ENCODE assay signal across 14 cellular contexts in the genomic region with DNA sequence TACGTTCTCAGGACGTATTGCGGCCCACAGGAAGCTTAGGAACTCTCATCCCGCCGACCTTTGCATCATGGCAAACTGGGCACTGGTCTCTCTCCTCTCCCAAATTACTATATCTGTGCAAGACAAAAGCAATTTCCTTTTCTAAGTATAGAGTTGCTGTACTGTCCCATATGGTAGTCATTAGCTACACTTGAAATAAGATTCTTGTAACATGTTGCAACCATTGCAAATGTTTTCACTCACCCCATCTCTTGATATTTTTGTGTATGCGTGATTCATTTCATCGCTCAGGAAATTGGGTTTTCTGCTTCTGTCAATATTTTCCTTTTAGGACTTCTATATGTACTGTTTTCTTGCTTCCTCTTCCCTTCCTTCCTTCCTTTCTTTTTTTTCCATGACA.
"Had no signal": no experiment of that assay in that cellular context is flagged by ENCODE, and none has a peak within 500 bp of the region (broad histone marks: within the 10 kb centered on the region; RNA-seq: fewer than 3 reads in every experiment).

No MANE protein-coding gene starts in this region.

- H3K27ac ChIP-seq: neutrophil, right atrium auricular region, tibial nerve, vagina had no signal

- H3K27me3 ChIP-seq: right atrium auricular region, tibial nerve, vagina had no signal

- H3K9me3 ChIP-seq: mucosa of descending colon, neutrophil, right atrium auricular region, tibial nerve, vagina had no signal

- H3K36me3 ChIP-seq: neutrophil, right atrium auricular region, tibial nerve, vagina had no signal

- DNase-seq: activated B cell treated with CpG ODN at 0.5 μM for 24 hours; activated CD4-positive, alpha-beta T cell treated with anti-CD3 and anti-CD28 coated beads, Interleukin-2, amount 10 ng/mL, durations not matched to agents 24 days and 14 days; effector CD4-positive, alpha-beta T cell; foreskin melanocyte; head of caudate nucleus; mucosa of descending colon; naive thymus-derived CD8-positive, alpha-beta T cell; small intestine had no signal

- H3K4me3 ChIP-seq: mucosa of descending colon, right atrium auricular region, tibial nerve, vagina had no signal

- H3K4me1 ChIP-seq: right atrium auricular region, tibial nerve, vagina had no signal

- ATAC-seq: activated naive CD4-positive, alpha-beta T cell treated with anti-CD3 and anti-CD28 coated beads, Interleukin-2, amount 50 U/mL, for 72 hours; mucosa of descending colon; naive thymus-derived CD8-positive, alpha-beta T cell; stimulated activated effector memory CD8-positive, alpha-beta T cell treated with anti-CD3 and anti-CD28 coated beads, Interleukin-12 subunit alpha, Interleukin-12 subunit beta, amount 100 ng/mL, for 72 hours had no signal
